ENCODE assay signal across 1 cellular context in genomic region chr1:27153549-27153886, GRCh38.
TF ChIP-seq lines count a peak whose summit lies in the region.

No MANE protein-coding gene starts in this region.

TF ChIP-seq in HepG2, 621 proteins besides CTCF, POLR2A, EP300 and RAD21:
- TF ChIP-seq ZNF609 (CRISPR knock-in tag; IDR thresholded peaks at IDR 0.05; ENCODE audit: borderline replicate concordance) (no peak), ZNF275 (CRISPR knock-in tag; IDR thresholded peaks at IDR 0.05; ENCODE audit: borderline replicate concordance) (no peak), ETV5 (CRISPR knock-in tag; IDR thresholded peaks at IDR 0.05; ENCODE audit: borderline replicate concordance) (no peak), ZNF556 (CRISPR knock-in tag; IDR thresholded peaks at IDR 0.05; ENCODE audit: borderline replicate concordance) (no peak), ZNF770 (CRISPR knock-in tag; IDR thresholded peaks at IDR 0.05) (no peak), GZF1 (CRISPR knock-in tag; IDR thresholded peaks at IDR 0.05) (no peak), NR2F2 (IDR thresholded peaks at IDR 0.05; ENCODE audit: borderline replicate concordance, low read depth) (no peak), HNF4G (IDR thresholded peaks at IDR 0.05; ENCODE audit: borderline replicate concordance, low read depth, low read length) (no peak), HNF4G (CRISPR knock-in tag; IDR thresholded peaks at IDR 0.05; ENCODE audit: borderline replicate concordance, low read depth) (no peak), ZFP90 (CRISPR knock-in tag; IDR thresholded peaks at IDR 0.05; ENCODE audit: borderline replicate concordance) (no peak), LRRFIP1 (CRISPR knock-in tag; conservative IDR thresholded peaks at IDR 0.05) (no peak), ZBTB42 (CRISPR knock-in tag; IDR thresholded peaks at IDR 0.05) (no peak), NCOA1 (CRISPR knock-in tag; IDR thresholded peaks at IDR 0.05) (no peak), FOXC1 (CRISPR knock-in tag; IDR thresholded peaks at IDR 0.05; ENCODE audit: borderline replicate concordance) (no peak), KIAA2018 (CRISPR knock-in tag; IDR thresholded peaks at IDR 0.05; ENCODE audit: borderline replicate concordance) (no peak), SNAPC5 (CRISPR knock-in tag; IDR thresholded peaks at IDR 0.05; ENCODE audit: borderline replicate concordance) (no peak), ZBTB20 (CRISPR knock-in tag; IDR thresholded peaks at IDR 0.05; ENCODE audit: borderline replicate concordance, low read depth) (no peak), SNAPC4 (CRISPR knock-in tag; IDR thresholded peaks at IDR 0.05) (no peak), PRPF4 (IDR thresholded peaks at IDR 0.05; ENCODE audit: low read depth, low read length, poor library complexity, severe bottlenecking) (no peak)
